Comparison of ENCODE assay signal across 12 cellular contexts in genomic region chr13:98451676-98452105, GRCh38.
DNase-seq lines count a peak whose midpoint lies in the region; ATAC-seq and TF ChIP-seq lines count a peak whose summit lies in the region.
"Had no signal": no experiment of that assay in that cellular context is flagged by ENCODE, and none has a peak within 500 bp of the region (broad histone marks: within the 10 kb centered on the region; RNA-seq: fewer than 3 reads in every experiment).

No MANE protein-coding gene starts in this region.

- H3K27me3 ChIP-seq in brain microvascular endothelial cell (replicated peaks), result no peaks in the 10 kb centered on the region
- H3K27me3 ChIP-seq in stomach, result no peaks in the 10 kb centered on the region
- H3K27me3 ChIP-seq: Peyer's patch had no signal

- H4K20me1 ChIP-seq in OCI-LY7 (ENCODE audit: insufficient read depth, low read length), result no peaks in the 10 kb centered on the region

- ATAC-seq in GM19035 (IDR thresholded peaks at IDR 0.05; ENCODE audit: unreplicated experiment), result no peak
- ATAC-seq: A549, K562 had no signal

- H3K4me2 ChIP-seq in OCI-LY7 (ENCODE audit: low read length), result no peak overlapping the region
- H3K4me2 ChIP-seq: A549 had no signal

- H3K4me3 ChIP-seq in brain microvascular endothelial cell (ENCODE audit: low read depth, low read length) (no peak overlapping the region), stomach (no peak overlapping the region), OCI-LY7 (ENCODE audit: low read depth, low read length, poor library complexity, severe bottlenecking) (no peak overlapping the region)
- H3K4me3 ChIP-seq: A549, K562, Peyer's patch had no signal

- DNase-seq in NCI-H1417 (lab: John Stamatoyannopoulos, UW) (peak in 2 of 3 experiments; percentile 30 to 56), NCI-H1417 treated with DMSO at 0.1 percent for 48 hours (lab: John Stamatoyannopoulos, UW) (no peak), brain microvascular endothelial cell (peak; percentile 84), kidney tubule cell (ENCODE audit: low spot score) (peak; percentile 33), stomach (no peak), RWPE1 (ENCODE audit: low spot score) (no peak), OCI-LY7 (ENCODE audit: low spot score) (no peak)
- DNase-seq: activated CD8-positive, alpha-beta memory T cell treated with anti-CD3 and anti-CD28 coated beads, Interleukin-2, amount 50 U/mL, for 48 hours; Peyer's patch had no signal

- no peak for TF ChIP-seq POLR2A in stomach (IDR thresholded peaks at IDR 0.05)

- H3K4me1 ChIP-seq in stomach, result peaks cover 14 to 49% (median 32%) of the 10 kb centered on the region in 4 donors
- H3K4me1 ChIP-seq in OCI-LY7 (ENCODE audit: insufficient read depth, low read length, poor library complexity, severe bottlenecking), result peaks cover 17% of the 10 kb centered on the region

- TF ChIP-seq CTCF in brain microvascular endothelial cell (IDR thresholded peaks at IDR 0.05; ENCODE audit: low read depth, low read length, missing control alignments), result no peak
- no peak for TF ChIP-seq CTCF in stomach (IDR thresholded peaks at IDR 0.05)
- TF ChIP-seq CTCF in RWPE1 (conservative IDR thresholded peaks at IDR 0.05; ENCODE audit: low read depth), result no peak
- TF ChIP-seq CTCF in OCI-LY7 (conservative IDR thresholded peaks at IDR 0.05; ENCODE audit: low read length), result no peak

- no peaks in the 10 kb centered on the region for H3K9me2 ChIP-seq in OCI-LY7 (ENCODE audit: insufficient read depth, low read length)

- WGBS in stomach, 5 donors, result 65 to 82% (median 68%) methylated on average over 13 of the region's 13 CpGs

- CTCF ChIA-PET in RWPE1 (lab: Yijun Ruan, JAX), result no interaction called here
- CTCF ChIA-PET in OCI-LY7 (lab: Charles Lee; ENCODE audit: unreplicated experiment), result no interaction called here

- peaks cover 32% of the 10 kb centered on the region for H3K36me3 ChIP-seq in brain microvascular endothelial cell (replicated peaks)
- peaks cover 43 to 89% (median 70%) of the 10 kb centered on the region in 4 donors for H3K36me3 ChIP-seq in stomach
- peaks cover 23% of the 10 kb centered on the region; the same call in 1 of the 2 replicates for H3K36me3 ChIP-seq in OCI-LY7 (ENCODE audit: insufficient read depth, low read length)

- H3K27ac ChIP-seq in brain microvascular endothelial cell, result peak overlapping the region; percentile 78
- H3K27ac ChIP-seq in stomach, result peak overlapping the region in 3 of 5 donors; percentile 45 to 76 (median 62)
- H3K27ac ChIP-seq in RWPE1, result no peak overlapping the region
- no peak overlapping the region for H3K27ac ChIP-seq in OCI-LY7 (ENCODE audit: low read depth, low read length, poor library complexity, severe bottlenecking)
- H3K27ac ChIP-seq: A549 had no signal

- H3K79me2 ChIP-seq in OCI-LY7 (ENCODE audit: insufficient read depth, low read depth, low read length), result no peaks in the 10 kb centered on the region

- in situ Hi-C loops in brain microvascular endothelial cell (cut with HindIII; ENCODE audit: low pct_ligation_motif_present, low sequenced_read_pairs), result no loop called here

- intact Hi-C loops in stomach (cut with DNase I; ENCODE audit: low total_unique reads) (no loop called here), OCI-LY7 (cut with micrococcal nuclease; ENCODE audit: unreplicated experiment) (no loop called here)

- H3K9me3 ChIP-seq in stomach, result no peaks in the 10 kb centered on the region
- no peaks in the 10 kb centered on the region for H3K9me3 ChIP-seq in OCI-LY7 (ENCODE audit: low read length)
- H3K9me3 ChIP-seq: A549, Peyer's patch had no signal

- POLR2A ChIA-PET in RWPE1 (lab: Yijun Ruan, JAX; ENCODE audit: low non-redundant PET), result no interaction called here
- POLR2A ChIA-PET in OCI-LY7 (lab: Charles Lee), result no interaction called here

- H2AFZ ChIP-seq in OCI-LY7 (ENCODE audit: low read length), result no peak overlapping the region

- BruUV-seq in OCI-LY7 (replicated peaks; lab: Mats Ljungman, UMichigan), result no TSS peak

- TF ChIP-seq EP300 in stomach (IDR thresholded peaks at IDR 0.05), result no peak

Comparison
In these comparisons a context has a peak if more than half of its experiments do, and no peak if none do; other contexts are left out.
1. DNase-seq: peak in NCI-H1417 (2 of 3), brain microvascular endothelial cell (single experiment) and kidney tubule cell (single experiment); none in NCI-H1417 treated with DMSO at 0.1 percent for 48 hours (single experiment), stomach (single experiment), RWPE1 (single experiment) and OCI-LY7 (single experiment).
2. H3K27ac ChIP-seq: peak in brain microvascular endothelial cell (single experiment) and stomach (3 of 5); none in RWPE1 (single experiment) and OCI-LY7 (single experiment).